ENCODE assay signal across 9 cellular contexts in the genomic region with DNA sequence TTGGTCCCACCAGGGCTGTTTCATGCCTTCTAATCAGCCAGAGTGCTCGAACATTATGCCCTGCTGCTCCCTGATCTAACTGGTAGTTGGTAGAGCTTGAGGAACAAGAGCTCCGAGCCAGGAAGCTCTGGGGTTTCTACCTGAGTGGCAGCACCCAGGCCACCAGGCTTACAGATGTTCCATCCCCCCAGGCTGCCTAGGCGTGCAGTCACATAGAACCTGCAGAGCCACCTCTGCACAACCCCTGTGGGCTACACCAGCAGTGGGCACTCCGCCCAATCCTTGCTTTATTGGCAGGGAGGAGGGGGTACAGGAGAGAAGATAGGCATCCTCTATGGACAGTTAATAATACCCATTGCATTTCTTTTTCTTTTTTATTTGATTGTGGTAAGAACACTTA. TPM values are rescaled to one million over a fixed set of nuclear protein-coding genes. Genes with fewer than 3 reads are reported as not detected.
DNase-seq lines count a peak whose midpoint lies in the region; ATAC-seq and TF ChIP-seq lines count a peak whose summit lies in the region.
"Had no signal": no experiment of that assay in that cellular context is flagged by ENCODE, and none has a peak within 500 bp of the region (broad histone marks: within the 10 kb centered on the region; RNA-seq: fewer than 3 reads in every experiment).

No MANE protein-coding gene starts in this region.

- ATAC-seq in HG03460 (IDR thresholded peaks at IDR 0.05; ENCODE audit: unreplicated experiment) = peak; percentile 52

- DNase-seq in activated CD4-positive, alpha-beta T cell treated with anti-CD3 and anti-CD28 coated beads, Interleukin-2, amount 10 ng/mL, durations not matched to agents 7 days and 5 days = peak; percentile 41
- no peak for DNase-seq in activated CD4-positive, alpha-beta T cell treated with anti-CD3 and anti-CD28 coated beads, Interleukin-2, amount 50 U/mL, for 1 hour
- no peak for DNase-seq in esophagus muscularis mucosa (ENCODE audit: extremely low spot score)
- peak in 1 of 2 donors; percentile 35 for DNase-seq in tibial artery
- no peak for DNase-seq in NCI-H345 treated with DMSO at 0.1 percent for 48 hours (lab: John Stamatoyannopoulos, UW; ENCODE audit: unreplicated experiment)
- no peak for DNase-seq in SKM-1 (lab: John Stamatoyannopoulos, UW; ENCODE audit: unreplicated experiment)
- no peak for DNase-seq in NCI-H2196 treated with DMSO at 0.1 percent for 48 hours (lab: John Stamatoyannopoulos, UW; ENCODE audit: unreplicated experiment)

- H3K9me3 ChIP-seq in esophagus muscularis mucosa (no peaks in the 10 kb centered on the region), tibial artery (no peaks in the 10 kb centered on the region)

- TF ChIP-seq EP300 in esophagus muscularis mucosa (IDR thresholded peaks at IDR 0.05) = no peak

- peaks cover 41% of the 10 kb centered on the region for H3K4me1 Mint-ChIP-seq in activated CD4-positive, alpha-beta T cell treated with anti-CD3 and anti-CD28 coated beads, Interleukin-2, amount 10 ng/mL, durations not matched to agents 7 days and 5 days

- intact Hi-C loops in esophagus muscularis mucosa (cut with DNase I) (no loop called here), tibial artery (cut with DNase I; ENCODE audit: low total_unique reads) (no loop called here)

- peak overlapping the region; percentile 84 to 91 (median 88) for H3K27ac ChIP-seq in esophagus muscularis mucosa (replicated peaks in 1 of 4)
- peak overlapping the region; percentile 59 to 76 for H3K27ac ChIP-seq in tibial artery
- H3K27ac ChIP-seq: C4-2B had no signal

- no peak for TF ChIP-seq POLR2A in esophagus muscularis mucosa (IDR thresholded peaks at IDR 0.05; ENCODE audit: low read depth)

- H3K4me3 ChIP-seq in esophagus muscularis mucosa (no peak overlapping the region), tibial artery (no peak overlapping the region)

- TF ChIP-seq CTCF in esophagus muscularis mucosa (IDR thresholded peaks at IDR 0.05) (no peak), tibial artery (IDR thresholded peaks at IDR 0.05) (no peak)

- H3K36me3 ChIP-seq in esophagus muscularis mucosa (peaks cover 26 to 67% (median 53%) of the 10 kb centered on the region in 4 donors), tibial artery (peaks cover 56 to 63% (median 62%) of the 10 kb centered on the region in 3 donors)

- H3K27ac Mint-ChIP-seq in activated CD4-positive, alpha-beta T cell treated with anti-CD3 and anti-CD28 coated beads, Interleukin-2, amount 10 ng/mL, durations not matched to agents 7 days and 5 days = peak overlapping the region; percentile 86

- no peaks in the 10 kb centered on the region for H3K27me3 Mint-ChIP-seq in activated CD4-positive, alpha-beta T cell treated with anti-CD3 and anti-CD28 coated beads, Interleukin-2, amount 10 ng/mL, durations not matched to agents 7 days and 5 days

- H3K4me1 ChIP-seq in esophagus muscularis mucosa = peaks cover 62 to 81% (median 71%) of the 10 kb centered on the region in 4 donors
- peaks cover 0 to 70% (median 47%) of the 10 kb centered on the region in 4 donors for H3K4me1 ChIP-seq in tibial artery

- POLR2A ChIA-PET in activated CD4-positive, alpha-beta T cell treated with anti-CD3 and anti-CD28 coated beads, Interleukin-2, amount 10 ng/mL, durations not matched to agents 7 days and 5 days (lab: Charles Lee) = interaction anchor here (0.9 to 1.4 kb wide), 2 partner anchors 37 to 73 kb away, joined by 3 to 4 read pairs; no protein-coding TSS in a partner anchor

- no peaks in the 10 kb centered on the region for H3K9me3 Mint-ChIP-seq in activated CD4-positive, alpha-beta T cell treated with anti-CD3 and anti-CD28 coated beads, Interleukin-2, amount 10 ng/mL, durations not matched to agents 7 days and 5 days

- peaks cover 46% of the 10 kb centered on the region for H3K36me3 Mint-ChIP-seq in activated CD4-positive, alpha-beta T cell treated with anti-CD3 and anti-CD28 coated beads, Interleukin-2, amount 10 ng/mL, durations not matched to agents 7 days and 5 days (ENCODE audit: low read depth)

- H3K4me3 Mint-ChIP-seq in activated CD4-positive, alpha-beta T cell treated with anti-CD3 and anti-CD28 coated beads, Interleukin-2, amount 10 ng/mL, durations not matched to agents 7 days and 5 days = peak overlapping the region; percentile 48

- H3K27me3 ChIP-seq in esophagus muscularis mucosa (no peaks in the 10 kb centered on the region), tibial artery (no peaks in the 10 kb centered on the region)

- 80% methylated on average over 4 of the region's 4 CpGs for WGBS in esophagus muscularis mucosa

- CTCF ChIA-PET in activated CD4-positive, alpha-beta T cell treated with anti-CD3 and anti-CD28 coated beads, Interleukin-2, amount 10 ng/mL, durations not matched to agents 7 days and 5 days (lab: Charles Lee) = interaction anchor here (0.9 to 1.6 kb wide), 6 partner anchors 11 to 126 kb away, joined by 3 to 4 read pairs (median 3); no protein-coding TSS in a partner anchor

RNA-seq across cellular contexts. Expression of a gene that starts 21.8 kb away (rescaled TPM):
- 10 to 100 TPM; 12.6 to 13.1 TPM for total RNA-seq in activated CD4-positive, alpha-beta T cell treated with anti-CD3 and anti-CD28 coated beads, Interleukin-2, amount 10 ng/mL, durations not matched to agents 7 days and 5 days
- total RNA-seq in esophagus muscularis mucosa = 10 to 100 TPM; 18.7 to 74.2 (median 24.1) TPM
